Comparison of ENCODE assay signal across 1 cellular context in genomic region chr7:151566897-151567320, GRCh38.
TF ChIP-seq lines count a peak whose summit lies in the region.

No MANE protein-coding gene starts in this region.

TF ChIP-seq in H1, 55 proteins besides CTCF, POLR2A, EP300 and RAD21 (continued from another document):
- TF ChIP-seq CHD7 (IDR thresholded peaks at IDR 0.05; ENCODE audit: insufficient replicate concordance, low read length) (no peak), FOSL1 (IDR thresholded peaks at IDR 0.05; ENCODE audit: insufficient read depth, low read depth, low read length) (no peak), JUN (IDR thresholded peaks at IDR 0.05; ENCODE audit: low read depth, low read length) (no peak), SUZ12 (IDR thresholded peaks at IDR 0.05; ENCODE audit: low read length) (no peak), YY1 (IDR thresholded peaks at IDR 0.05; ENCODE audit: low read depth, low read length) (no peak), TEAD4 (IDR thresholded peaks at IDR 0.05; ENCODE audit: low read depth, low read length) (peak; percentile 66; the same call in 1 of the 2 replicates)
